ENCODE assay signal across 1 cellular context in the genomic region with DNA sequence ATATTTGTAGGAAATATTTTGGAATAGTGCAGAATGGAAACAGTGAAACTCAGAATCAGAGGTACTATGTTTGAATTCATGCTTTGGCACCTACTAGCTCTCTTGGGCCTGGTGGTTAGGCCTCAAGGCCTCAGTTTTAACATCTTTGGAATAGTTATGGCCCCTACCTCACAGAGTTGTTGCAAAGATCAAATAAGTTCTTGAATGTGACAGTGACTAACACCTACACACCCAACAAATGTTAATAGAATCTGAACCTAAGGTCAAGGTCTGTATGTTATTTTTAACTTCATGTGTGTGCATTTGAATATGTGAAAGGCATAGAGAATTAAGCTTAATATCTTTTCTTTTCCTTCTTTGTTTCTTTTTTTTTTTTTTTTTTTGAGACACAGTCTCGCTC.
TF ChIP-seq lines count a peak whose summit lies in the region.

No MANE protein-coding gene starts in this region.

TF ChIP-seq in HepG2, 621 proteins besides CTCF, POLR2A, EP300 and RAD21 (continued from another document and continues in another):
- TF ChIP-seq, protein P1, sequence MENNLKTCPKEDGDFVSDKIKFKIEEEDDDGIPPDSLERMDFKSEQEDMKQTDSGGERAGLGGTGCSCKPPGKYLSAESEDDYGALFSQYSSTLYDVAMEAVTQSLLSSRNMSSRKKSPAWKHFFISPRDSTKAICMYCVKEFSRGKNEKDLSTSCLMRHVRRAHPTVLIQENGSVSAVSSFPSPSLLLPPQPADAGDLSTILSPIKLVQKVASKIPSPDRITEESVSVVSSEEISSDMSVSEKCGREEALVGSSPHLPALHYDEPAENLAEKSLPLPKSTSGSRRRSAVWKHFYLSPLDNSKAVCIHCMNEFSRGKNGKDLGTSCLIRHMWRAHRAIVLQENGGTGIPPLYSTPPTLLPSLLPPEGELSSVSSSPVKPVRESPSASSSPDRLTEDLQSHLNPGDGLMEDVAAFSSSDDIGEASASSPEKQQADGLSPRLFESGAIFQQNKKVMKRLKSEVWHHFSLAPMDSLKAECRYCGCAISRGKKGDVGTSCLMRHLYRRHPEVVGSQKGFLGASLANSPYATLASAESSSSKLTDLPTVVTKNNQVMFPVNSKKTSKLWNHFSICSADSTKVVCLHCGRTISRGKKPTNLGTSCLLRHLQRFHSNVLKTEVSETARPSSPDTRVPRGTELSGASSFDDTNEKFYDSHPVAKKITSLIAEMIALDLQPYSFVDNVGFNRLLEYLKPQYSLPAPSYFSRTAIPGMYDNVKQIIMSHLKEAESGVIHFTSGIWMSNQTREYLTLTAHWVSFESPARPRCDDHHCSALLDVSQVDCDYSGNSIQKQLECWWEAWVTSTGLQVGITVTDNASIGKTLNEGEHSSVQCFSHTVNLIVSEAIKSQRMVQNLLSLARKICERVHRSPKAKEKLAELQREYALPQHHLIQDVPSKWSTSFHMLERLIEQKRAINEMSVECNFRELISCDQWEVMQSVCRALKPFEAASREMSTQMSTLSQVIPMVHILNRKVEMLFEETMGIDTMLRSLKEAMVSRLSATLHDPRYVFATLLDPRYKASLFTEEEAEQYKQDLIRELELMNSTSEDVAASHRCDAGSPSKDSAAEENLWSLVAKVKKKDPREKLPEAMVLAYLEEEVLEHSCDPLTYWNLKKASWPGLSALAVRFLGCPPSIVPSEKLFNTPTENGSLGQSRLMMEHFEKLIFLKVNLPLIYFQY (CRISPR knock-in tag; IDR thresholded peaks at IDR 0.05; ENCODE audit: borderline replicate concordance): no peak
- TF ChIP-seq ISL2 (CRISPR knock-in tag; IDR thresholded peaks at IDR 0.05) (no peak), ZSCAN29 (CRISPR knock-in tag; conservative IDR thresholded peaks at IDR 0.05) (0 out of 2 replicates have a peak, but pooled peaks have one; percentile 31), KDM4B (CRISPR knock-in tag; IDR thresholded peaks at IDR 0.05) (no peak), ZNF709 (CRISPR knock-in tag; IDR thresholded peaks at IDR 0.05) (no peak), JARID2 (CRISPR knock-in tag; IDR thresholded peaks at IDR 0.05; ENCODE audit: insufficient replicate concordance) (no peak), ZNF629 (CRISPR knock-in tag; conservative IDR thresholded peaks at IDR 0.05) (peak; percentile 49), MTA1 (CRISPR knock-in tag; IDR thresholded peaks at IDR 0.05; ENCODE audit: borderline replicate concordance) (no peak), PPARG (CRISPR knock-in tag; conservative IDR thresholded peaks at IDR 0.05) (0 out of 2 replicates have a peak, but pooled peaks have one; percentile 17), ZNF547 (CRISPR knock-in tag; IDR thresholded peaks at IDR 0.05) (no peak), MIER2 (CRISPR knock-in tag; IDR thresholded peaks at IDR 0.05) (no peak), ZNF780A (CRISPR knock-in tag; IDR thresholded peaks at IDR 0.05) (no peak), ZNF567 (CRISPR knock-in tag; IDR thresholded peaks at IDR 0.05; ENCODE audit: borderline replicate concordance) (no peak), FOXJ3 (CRISPR knock-in tag; IDR thresholded peaks at IDR 0.05; ENCODE audit: borderline replicate concordance) (no peak), HDAC2 (CRISPR knock-in tag; IDR thresholded peaks at IDR 0.05) (0 out of 2 replicates have a peak, but pooled peaks have one; percentile 14), ZNF790 (CRISPR knock-in tag; IDR thresholded peaks at IDR 0.05; ENCODE audit: borderline replicate concordance) (no peak)
- TF ChIP-seq, protein P2, sequence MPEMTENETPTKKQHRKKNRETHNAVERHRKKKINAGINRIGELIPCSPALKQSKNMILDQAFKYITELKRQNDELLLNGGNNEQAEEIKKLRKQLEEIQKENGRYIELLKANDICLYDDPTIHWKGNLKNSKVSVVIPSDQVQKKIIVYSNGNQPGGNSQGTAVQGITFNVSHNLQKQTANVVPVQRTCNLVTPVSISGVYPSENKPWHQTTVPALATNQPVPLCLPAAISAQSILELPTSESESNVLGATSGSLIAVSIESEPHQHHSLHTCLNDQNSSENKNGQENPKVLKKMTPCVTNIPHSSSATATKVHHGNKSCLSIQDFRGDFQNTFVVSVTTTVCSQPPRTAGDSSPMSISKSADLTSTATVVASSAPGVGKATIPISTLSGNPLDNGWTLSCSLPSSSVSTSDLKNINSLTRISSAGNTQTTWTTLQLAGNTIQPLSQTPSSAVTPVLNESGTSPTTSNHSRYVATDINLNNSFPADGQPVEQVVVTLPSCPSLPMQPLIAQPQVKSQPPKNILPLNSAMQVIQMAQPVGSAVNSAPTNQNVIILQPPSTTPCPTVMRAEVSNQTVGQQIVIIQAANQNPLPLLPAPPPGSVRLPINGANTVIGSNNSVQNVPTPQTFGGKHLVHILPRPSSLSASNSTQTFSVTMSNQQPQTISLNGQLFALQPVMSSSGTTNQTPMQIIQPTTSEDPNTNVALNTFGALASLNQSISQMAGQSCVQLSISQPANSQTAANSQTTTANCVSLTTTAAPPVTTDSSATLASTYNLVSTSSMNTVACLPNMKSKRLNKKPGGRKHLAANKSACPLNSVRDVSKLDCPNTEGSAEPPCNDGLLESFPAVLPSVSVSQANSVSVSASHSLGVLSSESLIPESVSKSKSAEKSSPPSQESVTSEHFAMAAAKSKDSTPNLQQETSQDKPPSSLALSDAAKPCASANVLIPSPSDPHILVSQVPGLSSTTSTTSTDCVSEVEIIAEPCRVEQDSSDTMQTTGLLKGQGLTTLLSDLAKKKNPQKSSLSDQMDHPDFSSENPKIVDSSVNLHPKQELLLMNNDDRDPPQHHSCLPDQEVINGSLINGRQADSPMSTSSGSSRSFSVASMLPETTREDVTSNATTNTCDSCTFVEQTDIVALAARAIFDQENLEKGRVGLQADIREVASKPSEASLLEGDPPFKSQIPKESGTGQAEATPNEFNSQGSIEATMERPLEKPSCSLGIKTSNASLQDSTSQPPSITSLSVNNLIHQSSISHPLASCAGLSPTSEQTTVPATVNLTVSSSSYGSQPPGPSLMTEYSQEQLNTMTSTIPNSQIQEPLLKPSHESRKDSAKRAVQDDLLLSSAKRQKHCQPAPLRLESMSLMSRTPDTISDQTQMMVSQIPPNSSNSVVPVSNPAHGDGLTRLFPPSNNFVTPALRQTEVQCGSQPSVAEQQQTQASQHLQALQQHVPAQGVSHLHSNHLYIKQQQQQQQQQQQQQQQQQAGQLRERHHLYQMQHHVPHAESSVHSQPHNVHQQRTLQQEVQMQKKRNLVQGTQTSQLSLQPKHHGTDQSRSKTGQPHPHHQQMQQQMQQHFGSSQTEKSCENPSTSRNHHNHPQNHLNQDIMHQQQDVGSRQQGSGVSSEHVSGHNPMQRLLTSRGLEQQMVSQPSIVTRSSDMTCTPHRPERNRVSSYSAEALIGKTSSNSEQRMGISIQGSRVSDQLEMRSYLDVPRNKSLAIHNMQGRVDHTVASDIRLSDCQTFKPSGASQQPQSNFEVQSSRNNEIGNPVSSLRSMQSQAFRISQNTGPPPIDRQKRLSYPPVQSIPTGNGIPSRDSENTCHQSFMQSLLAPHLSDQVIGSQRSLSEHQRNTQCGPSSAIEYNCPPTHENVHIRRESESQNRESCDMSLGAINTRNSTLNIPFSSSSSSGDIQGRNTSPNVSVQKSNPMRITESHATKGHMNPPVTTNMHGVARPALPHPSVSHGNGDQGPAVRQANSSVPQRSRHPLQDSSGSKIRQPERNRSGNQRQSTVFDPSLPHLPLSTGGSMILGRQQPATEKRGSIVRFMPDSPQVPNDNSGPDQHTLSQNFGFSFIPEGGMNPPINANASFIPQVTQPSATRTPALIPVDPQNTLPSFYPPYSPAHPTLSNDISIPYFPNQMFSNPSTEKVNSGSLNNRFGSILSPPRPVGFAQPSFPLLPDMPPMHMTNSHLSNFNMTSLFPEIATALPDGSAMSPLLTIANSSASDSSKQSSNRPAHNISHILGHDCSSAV (CRISPR knock-in tag; IDR thresholded peaks at IDR 0.05; ENCODE audit: borderline replicate concordance): no peak
- TF ChIP-seq, protein P3, sequence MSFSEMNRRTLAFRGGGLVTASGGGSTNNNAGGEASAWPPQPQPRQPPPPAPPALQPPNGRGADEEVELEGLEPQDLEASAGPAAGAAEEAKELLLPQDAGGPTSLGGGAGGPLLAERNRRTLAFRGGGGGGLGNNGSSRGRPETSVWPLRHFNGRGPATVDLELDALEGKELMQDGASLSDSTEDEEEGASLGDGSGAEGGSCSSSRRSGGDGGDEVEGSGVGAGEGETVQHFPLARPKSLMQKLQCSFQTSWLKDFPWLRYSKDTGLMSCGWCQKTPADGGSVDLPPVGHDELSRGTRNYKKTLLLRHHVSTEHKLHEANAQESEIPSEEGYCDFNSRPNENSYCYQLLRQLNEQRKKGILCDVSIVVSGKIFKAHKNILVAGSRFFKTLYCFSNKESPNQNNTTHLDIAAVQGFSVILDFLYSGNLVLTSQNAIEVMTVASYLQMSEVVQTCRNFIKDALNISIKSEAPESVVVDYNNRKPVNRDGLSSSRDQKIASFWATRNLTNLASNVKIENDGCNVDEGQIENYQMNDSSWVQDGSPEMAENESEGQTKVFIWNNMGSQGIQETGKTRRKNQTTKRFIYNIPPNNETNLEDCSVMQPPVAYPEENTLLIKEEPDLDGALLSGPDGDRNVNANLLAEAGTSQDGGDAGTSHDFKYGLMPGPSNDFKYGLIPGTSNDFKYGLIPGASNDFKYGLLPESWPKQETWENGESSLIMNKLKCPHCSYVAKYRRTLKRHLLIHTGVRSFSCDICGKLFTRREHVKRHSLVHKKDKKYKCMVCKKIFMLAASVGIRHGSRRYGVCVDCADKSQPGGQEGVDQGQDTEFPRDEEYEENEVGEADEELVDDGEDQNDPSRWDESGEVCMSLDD (CRISPR knock-in tag; IDR thresholded peaks at IDR 0.05; ENCODE audit: borderline replicate concordance): no peak
- TF ChIP-seq, protein P4, sequence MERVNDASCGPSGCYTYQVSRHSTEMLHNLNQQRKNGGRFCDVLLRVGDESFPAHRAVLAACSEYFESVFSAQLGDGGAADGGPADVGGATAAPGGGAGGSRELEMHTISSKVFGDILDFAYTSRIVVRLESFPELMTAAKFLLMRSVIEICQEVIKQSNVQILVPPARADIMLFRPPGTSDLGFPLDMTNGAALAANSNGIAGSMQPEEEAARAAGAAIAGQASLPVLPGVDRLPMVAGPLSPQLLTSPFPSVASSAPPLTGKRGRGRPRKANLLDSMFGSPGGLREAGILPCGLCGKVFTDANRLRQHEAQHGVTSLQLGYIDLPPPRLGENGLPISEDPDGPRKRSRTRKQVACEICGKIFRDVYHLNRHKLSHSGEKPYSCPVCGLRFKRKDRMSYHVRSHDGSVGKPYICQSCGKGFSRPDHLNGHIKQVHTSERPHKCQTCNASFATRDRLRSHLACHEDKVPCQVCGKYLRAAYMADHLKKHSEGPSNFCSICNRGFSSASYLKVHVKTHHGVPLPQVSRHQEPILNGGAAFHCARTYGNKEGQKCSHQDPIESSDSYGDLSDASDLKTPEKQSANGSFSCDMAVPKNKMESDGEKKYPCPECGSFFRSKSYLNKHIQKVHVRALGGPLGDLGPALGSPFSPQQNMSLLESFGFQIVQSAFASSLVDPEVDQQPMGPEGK (CRISPR knock-in tag; IDR thresholded peaks at IDR 0.05): no peak
- TF ChIP-seq, protein P5, sequence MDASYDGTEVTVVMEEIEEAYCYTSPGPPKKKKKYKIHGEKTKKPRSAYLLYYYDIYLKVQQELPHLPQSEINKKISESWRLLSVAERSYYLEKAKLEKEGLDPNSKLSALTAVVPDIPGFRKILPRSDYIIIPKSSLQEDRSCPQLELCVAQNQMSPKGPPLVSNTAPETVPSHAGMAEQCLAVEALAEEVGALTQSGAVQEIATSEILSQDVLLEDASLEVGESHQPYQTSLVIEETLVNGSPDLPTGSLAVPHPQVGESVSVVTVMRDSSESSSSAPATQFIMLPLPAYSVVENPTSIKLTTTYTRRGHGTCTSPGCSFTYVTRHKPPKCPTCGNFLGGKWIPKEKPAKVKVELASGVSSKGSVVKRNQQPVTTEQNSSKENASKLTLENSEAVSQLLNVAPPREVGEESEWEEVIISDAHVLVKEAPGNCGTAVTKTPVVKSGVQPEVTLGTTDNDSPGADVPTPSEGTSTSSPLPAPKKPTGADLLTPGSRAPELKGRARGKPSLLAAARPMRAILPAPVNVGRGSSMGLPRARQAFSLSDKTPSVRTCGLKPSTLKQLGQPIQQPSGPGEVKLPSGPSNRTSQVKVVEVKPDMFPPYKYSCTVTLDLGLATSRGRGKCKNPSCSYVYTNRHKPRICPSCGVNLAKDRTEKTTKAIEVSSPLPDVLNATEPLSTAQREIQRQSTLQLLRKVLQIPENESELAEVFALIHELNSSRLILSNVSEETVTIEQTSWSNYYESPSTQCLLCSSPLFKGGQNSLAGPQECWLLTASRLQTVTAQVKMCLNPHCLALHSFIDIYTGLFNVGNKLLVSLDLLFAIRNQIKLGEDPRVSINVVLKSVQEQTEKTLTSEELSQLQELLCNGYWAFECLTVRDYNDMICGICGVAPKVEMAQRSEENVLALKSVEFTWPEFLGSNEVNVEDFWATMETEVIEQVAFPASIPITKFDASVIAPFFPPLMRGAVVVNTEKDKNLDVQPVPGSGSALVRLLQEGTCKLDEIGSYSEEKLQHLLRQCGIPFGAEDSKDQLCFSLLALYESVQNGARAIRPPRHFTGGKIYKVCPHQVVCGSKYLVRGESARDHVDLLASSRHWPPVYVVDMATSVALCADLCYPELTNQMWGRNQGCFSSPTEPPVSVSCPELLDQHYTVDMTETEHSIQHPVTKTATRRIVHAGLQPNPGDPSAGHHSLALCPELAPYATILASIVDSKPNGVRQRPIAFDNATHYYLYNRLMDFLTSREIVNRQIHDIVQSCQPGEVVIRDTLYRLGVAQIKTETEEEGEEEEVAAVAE (CRISPR knock-in tag; IDR thresholded peaks at IDR 0.05; ENCODE audit: borderline replicate concordance): no peak
- TF ChIP-seq, protein P6, sequence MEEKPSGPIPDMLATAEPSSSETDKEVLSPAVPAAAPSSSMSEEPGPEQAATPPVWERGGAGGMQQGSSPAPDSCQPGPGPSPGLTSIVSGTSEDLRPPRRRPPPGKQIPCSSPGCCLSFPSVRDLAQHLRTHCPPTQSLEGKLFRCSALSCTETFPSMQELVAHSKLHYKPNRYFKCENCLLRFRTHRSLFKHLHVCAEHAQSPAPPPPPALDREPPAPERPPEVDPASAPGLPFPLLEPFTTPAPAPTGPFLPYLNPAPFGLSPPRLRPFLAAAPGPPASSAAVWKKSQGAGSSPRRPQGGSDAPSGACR (CRISPR knock-in tag; IDR thresholded peaks at IDR 0.05): no peak
- TF ChIP-seq, protein P7, sequence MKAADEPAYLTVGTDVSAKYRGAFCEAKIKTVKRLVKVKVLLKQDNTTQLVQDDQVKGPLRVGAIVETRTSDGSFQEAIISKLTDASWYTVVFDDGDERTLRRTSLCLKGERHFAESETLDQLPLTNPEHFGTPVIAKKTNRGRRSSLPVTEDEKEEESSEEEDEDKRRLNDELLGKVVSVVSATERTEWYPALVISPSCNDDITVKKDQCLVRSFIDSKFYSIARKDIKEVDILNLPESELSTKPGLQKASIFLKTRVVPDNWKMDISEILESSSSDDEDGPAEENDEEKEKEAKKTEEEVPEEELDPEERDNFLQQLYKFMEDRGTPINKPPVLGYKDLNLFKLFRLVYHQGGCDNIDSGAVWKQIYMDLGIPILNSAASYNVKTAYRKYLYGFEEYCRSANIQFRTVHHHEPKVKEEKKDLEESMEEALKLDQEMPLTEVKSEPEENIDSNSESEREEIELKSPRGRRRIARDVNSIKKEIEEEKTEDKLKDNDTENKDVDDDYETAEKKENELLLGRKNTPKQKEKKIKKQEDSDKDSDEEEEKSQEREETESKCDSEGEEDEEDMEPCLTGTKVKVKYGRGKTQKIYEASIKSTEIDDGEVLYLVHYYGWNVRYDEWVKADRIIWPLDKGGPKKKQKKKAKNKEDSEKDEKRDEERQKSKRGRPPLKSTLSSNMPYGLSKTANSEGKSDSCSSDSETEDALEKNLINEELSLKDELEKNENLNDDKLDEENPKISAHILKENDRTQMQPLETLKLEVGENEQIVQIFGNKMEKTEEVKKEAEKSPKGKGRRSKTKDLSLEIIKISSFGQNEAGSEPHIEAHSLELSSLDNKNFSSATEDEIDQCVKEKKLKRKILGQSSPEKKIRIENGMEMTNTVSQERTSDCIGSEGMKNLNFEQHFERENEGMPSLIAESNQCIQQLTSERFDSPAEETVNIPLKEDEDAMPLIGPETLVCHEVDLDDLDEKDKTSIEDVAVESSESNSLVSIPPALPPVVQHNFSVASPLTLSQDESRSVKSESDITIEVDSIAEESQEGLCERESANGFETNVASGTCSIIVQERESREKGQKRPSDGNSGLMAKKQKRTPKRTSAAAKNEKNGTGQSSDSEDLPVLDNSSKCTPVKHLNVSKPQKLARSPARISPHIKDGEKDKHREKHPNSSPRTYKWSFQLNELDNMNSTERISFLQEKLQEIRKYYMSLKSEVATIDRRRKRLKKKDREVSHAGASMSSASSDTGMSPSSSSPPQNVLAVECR (CRISPR knock-in tag; IDR thresholded peaks at IDR 0.05; ENCODE audit: borderline replicate concordance): no peak
